Comparison of ENCODE assay signal across 8 cellular contexts in the genomic region with DNA sequence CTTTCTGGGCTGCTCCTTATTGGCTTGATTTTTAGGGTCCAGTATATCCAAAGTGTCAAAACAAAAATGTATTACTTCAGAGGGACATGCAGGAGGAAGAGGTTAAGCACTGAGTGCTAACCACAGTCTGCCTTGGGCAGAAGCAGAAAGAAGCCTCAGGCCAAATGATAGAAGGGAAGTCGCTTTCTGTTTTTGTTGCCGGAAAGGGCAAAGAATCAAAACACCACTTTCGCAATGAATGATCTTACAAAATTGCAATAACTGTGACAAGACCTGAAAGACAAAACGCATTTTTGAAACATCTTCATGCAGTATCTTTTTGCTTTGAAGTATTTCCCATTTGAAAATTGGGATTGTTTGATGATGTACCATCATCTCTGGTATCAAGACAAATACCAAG.
DNase-seq lines count a peak whose midpoint lies in the region; ATAC-seq and TF ChIP-seq lines count a peak whose summit lies in the region.

No MANE protein-coding gene starts in this region.

- no peak overlapping the region for H4K5ac ChIP-seq in H9 (ENCODE audit: insufficient read length, low read depth, low read length)

- no peak overlapping the region for H3K14ac ChIP-seq in H9 (ENCODE audit: insufficient read depth, low read length)

- H3K23me2 ChIP-seq in H9 (ENCODE audit: insufficient read length, low read depth, low read length, poor library complexity, severe bottlenecking), result no peaks in the 10 kb centered on the region

- H3K9me3 Mint-ChIP-seq in natural killer cell (no peaks in the 10 kb centered on the region), H9 (no peaks in the 10 kb centered on the region)

- H3T11ph ChIP-seq in H9 (ENCODE audit: low read length), result no peak overlapping the region

- whole genome bisulfite sequencing in H9 (ENCODE audit: extremely low coverage, insufficient read length, low lambda C conversion rate), result no CpG with 5 or more reads among the region's 4 CpGs

- peak overlapping the region; percentile 74 to 93 for H3K27ac Mint-ChIP-seq in natural killer cell
- no peak overlapping the region for H3K27ac Mint-ChIP-seq in H9

- H2BK5ac ChIP-seq in H9 (ENCODE audit: insufficient read length, low read length), result no peak overlapping the region

- no peak overlapping the region for H2BK15ac ChIP-seq in H9 (ENCODE audit: low read depth, low read length)

- H2AFZ ChIP-seq in SU-DHL-6 (ENCODE audit: low read depth, low read length, severe bottlenecking) (peak overlapping the region; percentile 54), H9 (ENCODE audit: low read length) (no peak overlapping the region)

- no peak overlapping the region for H4K8ac ChIP-seq in H9 (replicated peaks; ENCODE audit: insufficient read length, low read depth, low read length)

- H3K4me1 Mint-ChIP-seq in natural killer cell (peaks cover 63 to 76% of the 10 kb centered on the region in 2 donors), H9 (no peaks in the 10 kb centered on the region)

- H3K36me3 Mint-ChIP-seq in natural killer cell (no peaks in the 10 kb centered on the region), H9 (ENCODE audit: insufficient read depth in 1 of 3, low read depth in 3 of 3) (no peaks in the 10 kb centered on the region)

- H2AK5ac ChIP-seq in H9 (ENCODE audit: insufficient read length, low read length), result no peak overlapping the region

- no peaks in the 10 kb centered on the region for H3K79me2 ChIP-seq in SU-DHL-6 (ENCODE audit: insufficient read depth, low read length)
- no peaks in the 10 kb centered on the region for H3K79me2 ChIP-seq in H9 (ENCODE audit: insufficient read depth, low read length)

- H3K27me3 ChIP-seq in SU-DHL-6 (ENCODE audit: low read length) (no peaks in the 10 kb centered on the region), H9 (ENCODE audit: insufficient read depth, low read length) (no peaks in the 10 kb centered on the region)

- H3K27me3 Mint-ChIP-seq in natural killer cell (ENCODE audit: low read depth in 2 of 2), result no peaks in the 10 kb centered on the region
- no peaks in the 10 kb centered on the region for H3K27me3 Mint-ChIP-seq in H9 (ENCODE audit: low read depth)

- H3K9ac ChIP-seq in SU-DHL-6 (ENCODE audit: low read length) (no peak overlapping the region), H9 (ENCODE audit: extremely low read depth, insufficient read length, low read length) (no peak overlapping the region)

- no peaks in the 10 kb centered on the region for H3K4me1 ChIP-seq in H9 (ENCODE audit: insufficient read depth, low read length)

- intact Hi-C loops in natural killer cell (cut with micrococcal nuclease), result no loop called here

- H3K4me3 Mint-ChIP-seq in natural killer cell, result peak overlapping the region; percentile 74
- no peak overlapping the region for H3K4me3 Mint-ChIP-seq in H9

- H3K4ac ChIP-seq in H9 (ENCODE audit: low read depth, low read length), result no peak overlapping the region

- no peak overlapping the region for H3K4me3 ChIP-seq in SU-DHL-6 (ENCODE audit: insufficient read depth, low read length, poor library complexity, severe bottlenecking)

- H2BK120ac ChIP-seq in H9 (ENCODE audit: low read depth, low read length, poor library complexity, severe bottlenecking), result no peak overlapping the region

- TF ChIP-seq CTCF in SU-DHL-6 (IDR thresholded peaks at IDR 0.05; ENCODE audit: insufficient read depth, low read length, poor library complexity, severe bottlenecking) (no peak), natural killer cell (IDR thresholded peaks at IDR 0.05) (no peak), H9 (conservative IDR thresholded peaks at IDR 0.05) (no peak)

- H3K36me3 ChIP-seq in SU-DHL-6 (ENCODE audit: low read length), result no peaks in the 10 kb centered on the region

- H3K18ac ChIP-seq in H9 (ENCODE audit: insufficient read length, low read depth, low read length), result no peak overlapping the region

- H3K9me3 ChIP-seq in SU-DHL-6 (ENCODE audit: insufficient read depth, low read length) (no peaks in the 10 kb centered on the region), H9 (ENCODE audit: control insufficient read depth, low read depth, low read length) (no peaks in the 10 kb centered on the region)

- no peak overlapping the region for H3K27ac ChIP-seq in SU-DHL-6 (ENCODE audit: low read depth, low read length)
- H3K27ac ChIP-seq in caudate nucleus (ENCODE audit: low read depth, low read length), result no peak overlapping the region
- no peak overlapping the region for H3K27ac ChIP-seq in H9 (ENCODE audit: insufficient read length, low read depth, low read length)

- H4K20me1 ChIP-seq in SU-DHL-6 (ENCODE audit: low read depth, low read length), result no peaks in the 10 kb centered on the region
- H4K20me1 ChIP-seq in H9 (ENCODE audit: control insufficient read depth, insufficient read depth, insufficient read length), result no peaks in the 10 kb centered on the region

- H3K4me2 ChIP-seq in SU-DHL-6 (ENCODE audit: low read depth, low read length, poor library complexity, severe bottlenecking) (peak overlapping the region; percentile 26), H9 (ENCODE audit: insufficient read depth, insufficient read length, low read length) (no peak overlapping the region)

- ATAC-seq in HG03045 (IDR thresholded peaks at IDR 0.05; ENCODE audit: unreplicated experiment), result peak; percentile 68
- peak; percentile 60 to 84 (median 80) for ATAC-seq in natural killer cell

- H3K56ac ChIP-seq in H9 (ENCODE audit: insufficient read length, low read depth, low read length), result no peak overlapping the region

- no peaks in the 10 kb centered on the region for H3F3A ChIP-seq in SU-DHL-6 (ENCODE audit: insufficient read depth)

- no peak overlapping the region for H2BK12ac ChIP-seq in H9 (ENCODE audit: insufficient read length, low read depth, low read length)

- no peak overlapping the region for H4K91ac ChIP-seq in H9 (ENCODE audit: insufficient read length, low read depth, low read length)

- H3K79me1 ChIP-seq in H9 (ENCODE audit: insufficient read depth, low read depth, low read length, poor library complexity, severe bottlenecking), result no peaks in the 10 kb centered on the region

- DNase-seq in stimulated activated CD4-positive, alpha-beta T cell treated with anti-CD3 and anti-CD28 coated beads, Interleukin-15, amount 100 ng/mL, for 24 hours, result peak; percentile 12
- no peak for DNase-seq in stimulated activated CD4-positive, alpha-beta T cell treated with anti-CD3 and anti-CD28 coated beads, Interleukin-12 subunit alpha, Interleukin-12 subunit beta, amount 100 ng/mL, for 4 hours
- DNase-seq in natural killer cell (no peak), caudate nucleus (lab: John Stamatoyannopoulos, UW) (no peak), H9 (no peak), GM19238 (ENCODE audit: insufficient read length, low spot score) (no peak)

- no peak overlapping the region for H2BK20ac ChIP-seq in H9 (ENCODE audit: low read depth, low read length, poor library complexity, severe bottlenecking)

- H3K23ac ChIP-seq in H9 (ENCODE audit: insufficient read length, low read depth, low read length), result no peak overlapping the region

- no peaks in the 10 kb centered on the region for H3K9me2 ChIP-seq in SU-DHL-6 (replicated peaks; ENCODE audit: insufficient read depth, low read length)

Comparison
In these comparisons a context has a peak if more than half of its experiments do, and no peak if none do; other contexts are left out.
1. H3K27ac Mint-ChIP-seq: peak in natural killer cell (2 of 2); none in H9 (0 of 3).